2 cellular contexts compared by ENCODE assay signal in genomic region chr12:3262466-3262865, GRCh38.
TF ChIP-seq lines count a peak whose summit lies in the region.

No MANE protein-coding gene starts in this region.

TF ChIP-seq in HEK293, 187 proteins besides CTCF, POLR2A, EP300 and RAD21 (continued from another document):
- TF ChIP-seq TSHZ1 (tag by site-specific recombination; IDR thresholded peaks at IDR 0.05; ENCODE audit: borderline replicate concordance): no peak

TF ChIP-seq in WTC11, 78 proteins besides CTCF, POLR2A, EP300 and RAD21 (continued from another document):
- no peak for TF ChIP-seq AFF4 (CRISPR knock-in tag; IDR thresholded peaks at IDR 0.05; ENCODE audit: borderline replicate concordance)
- no peak for TF ChIP-seq RELA (CRISPR knock-in tag; IDR thresholded peaks at IDR 0.05; ENCODE audit: borderline replicate concordance)
- TF ChIP-seq SOX15 (CRISPR knock-in tag; IDR thresholded peaks at IDR 0.05): no peak
- no peak for TF ChIP-seq AR (CRISPR knock-in tag; IDR thresholded peaks at IDR 0.05)
- TF ChIP-seq OVOL2 (CRISPR knock-in tag; IDR thresholded peaks at IDR 0.05; ENCODE audit: borderline replicate concordance): no peak
- TF ChIP-seq HMGA2 (CRISPR knock-in tag; IDR thresholded peaks at IDR 0.05): no peak
- TF ChIP-seq ERG (CRISPR knock-in tag; IDR thresholded peaks at IDR 0.05): no peak
- TF ChIP-seq ZNF281 (CRISPR knock-in tag; IDR thresholded peaks at IDR 0.05): no peak
- TF ChIP-seq CREB1 (CRISPR knock-in tag; IDR thresholded peaks at IDR 0.05): no peak
- TF ChIP-seq FOXK1 (CRISPR knock-in tag; IDR thresholded peaks at IDR 0.05): no peak
- TF ChIP-seq JUN (CRISPR knock-in tag; IDR thresholded peaks at IDR 0.05): no peak
- no peak for TF ChIP-seq MYBL2 (CRISPR knock-in tag; IDR thresholded peaks at IDR 0.05)
